In genomic region chr2:138275881-138276280, GRCh38 we compare ENCODE assay signal across 17 cellular contexts.
A peak's percentile ranks its signal among the peaks of the same experiment; 100 is the strongest.
DNase-seq lines count a peak whose midpoint lies in the region; ATAC-seq, FAIRE-seq and TF ChIP-seq lines count a peak whose summit lies in the region.
"Had no signal": no experiment of that assay in that cellular context is flagged by ENCODE, and none has a peak within 500 bp of the region (broad histone marks: within the 10 kb centered on the region; RNA-seq: fewer than 3 reads in every experiment).

No MANE protein-coding gene starts in this region.

- H2AFZ ChIP-seq in HepG2 (ENCODE audit: low read length): no peak overlapping the region

- ATAC-seq in HepG2: peak; percentile 87
- no peak for ATAC-seq in HG02759 (IDR thresholded peaks at IDR 0.05; ENCODE audit: unreplicated experiment)
- ATAC-seq in T-cell (replicated peaks in 1 of 4): no peak
- ATAC-seq: heart right ventricle; natural killer cell; stimulated activated memory B cell treated with anti-CD40 and anti-IgM and Interleukin-4, amounts not matched to agents 10 μg/mL and 1 μg/mL and 100 μg/mL, for 72 hours had no signal

- FAIRE-seq in HepG2 (lab: Jason Lieb, UNC): no peak

- H3K36me3 ChIP-seq in adipocyte (ENCODE audit: control insufficient read depth, insufficient read depth, low read length, severe bottlenecking) (no peaks in the 10 kb centered on the region), HepG2 (replicated peaks in 1 of 2; ENCODE audit: control insufficient read depth in 1 of 2, insufficient read depth in 2 of 2, low read length in 2 of 2) (no peaks in the 10 kb centered on the region)
- H3K36me3 ChIP-seq: heart right ventricle, SJCRH30 had no signal

- H3K27me3 Mint-ChIP-seq in T-cell (no peaks in the 10 kb centered on the region), endothelial cell (ENCODE audit: unreplicated experiment) (no peaks in the 10 kb centered on the region)
- H3K27me3 Mint-ChIP-seq: CD4-positive, CD25-positive, alpha-beta regulatory T cell; stimulated activated memory B cell treated with anti-CD40 and anti-IgM and Interleukin-4, amounts not matched to agents 10 μg/mL and 1 μg/mL and 100 μg/mL, for 72 hours had no signal

- H3K4me1 ChIP-seq in adipocyte (ENCODE audit: control insufficient read depth, insufficient read depth, low read length) (peaks cover 34% of the 10 kb centered on the region), HepG2 (ENCODE audit: insufficient read depth, low read length) (peaks cover 70% of the 10 kb centered on the region)
- H3K4me1 ChIP-seq: heart right ventricle, SJCRH30 had no signal

- CTCF ChIA-PET in HepG2 (lab: Yijun Ruan, JAX; ENCODE audit: low intra/inter-chr PET ratio, low total read pairs) (no interaction called here), T-cell (lab: Charles Lee) (interaction anchor here in 1 of 2 donors (0.8 kb wide), 1 partner anchor 586 kb away, joined by 3 read pairs; no protein-coding TSS in a partner anchor)

- in situ Hi-C loops in HepG2 (cut with HindIII; ENCODE audit: extremely low pct_ligation_motif_present, low pct_unique_long_range_greater_than_20kb): no loop called here

- peak overlapping the region; percentile 53 for H3K27ac ChIP-seq in HepG2 (ENCODE audit: extremely low read length, insufficient read depth, low read length)
- H3K27ac ChIP-seq: heart right ventricle, SJCRH30 had no signal

- TF ChIP-seq EP300 in HepG2 (IDR thresholded peaks at IDR 0.05; ENCODE audit: low read depth in 2 of 2, low read length in 2 of 2): peak in 1 of 2 experiments; percentile 67; a peak in 2 of 4 replicates
- TF ChIP-seq EP300 in HepG2 (CRISPR knock-in tag; IDR thresholded peaks at IDR 0.05; ENCODE audit: borderline replicate concordance): no peak

- no peak for TF ChIP-seq CTCF in HepG2 (CRISPR knock-in tag; IDR thresholded peaks at IDR 0.05)
- no peak for TF ChIP-seq CTCF in endothelial cell (IDR thresholded peaks at IDR 0.05; ENCODE audit: unreplicated experiment)

- DNase-seq in AG20443 (ENCODE audit: low spot score): peak; percentile 35
- peak; percentile 51 for DNase-seq in LoVo (ENCODE audit: low spot score)
- peak; percentile 47 for DNase-seq in adipocyte (ENCODE audit: low read depth)
- DNase-seq in HepG2 (ENCODE audit: low spot score): peak; percentile 88
- DNase-seq in DMS79 (lab: John Stamatoyannopoulos, UW): no peak
- DNase-seq in T-cell: no peak
- no peak for DNase-seq in endothelial cell (ENCODE audit: low spot score)
- DNase-seq: activated effector memory CD4-positive, alpha-beta T cell treated with anti-CD3 and anti-CD28 coated beads, Interleukin-2, amount 50 U/mL, for 16 hours; CD4-positive, CD25-positive, alpha-beta regulatory T cell; cortex of kidney; heart right ventricle; natural killer cell; NCI-H1694 treated with DMSO at 0.1 percent for 48 hours; SJCRH30; stimulated activated CD4-positive, alpha-beta T cell treated with anti-CD3 and anti-CD28 coated beads, Interleukin-15, amount 100 ng/mL, for 24 hours had no signal

- H3K9me3 Mint-ChIP-seq in T-cell (peaks cover 3 to 12% (median 6%) of the 10 kb centered on the region in 3 donors), endothelial cell (ENCODE audit: unreplicated experiment) (no peaks in the 10 kb centered on the region)
- H3K9me3 Mint-ChIP-seq: stimulated activated memory B cell treated with anti-CD40 and anti-IgM and Interleukin-4, amounts not matched to agents 10 μg/mL and 1 μg/mL and 100 μg/mL, for 72 hours had no signal

- H3K27me3 ChIP-seq in adipocyte (replicated peaks; ENCODE audit: control insufficient read depth, insufficient read depth, low read length): no peaks in the 10 kb centered on the region
- no peaks in the 10 kb centered on the region for H3K27me3 ChIP-seq in HepG2 (ENCODE audit: control insufficient read depth in 1 of 2, insufficient read depth in 2 of 2, low read length in 2 of 2)
- H3K27me3 ChIP-seq: heart right ventricle, SJCRH30 had no signal

- no peak for TF ChIP-seq RAD21 in HepG2 (CRISPR knock-in tag; IDR thresholded peaks at IDR 0.05)

- WGBS in HepG2 (ENCODE audit: low lambda C conversion rate): 4% methylated on average over 4 of the region's 4 CpGs

- H3K4me3 ChIP-seq in adipocyte (ENCODE audit: low read length) (no peak overlapping the region), HepG2 (replicated peaks in 1 of 3; ENCODE audit: insufficient read depth in 1 of 3, low read depth in 2 of 3, low read length in 3 of 3) (peak overlapping the region in 2 of 3 experiments; percentile 23 to 43; a peak in 3 of 6 replicates)
- H3K4me3 ChIP-seq: heart right ventricle, SJCRH30 had no signal

- H3K4me3 Mint-ChIP-seq in T-cell (no peak overlapping the region), endothelial cell (ENCODE audit: unreplicated experiment) (no peak overlapping the region)
- H3K4me3 Mint-ChIP-seq: CD4-positive, CD25-positive, alpha-beta regulatory T cell; natural killer cell; stimulated activated memory B cell treated with anti-CD40 and anti-IgM and Interleukin-4, amounts not matched to agents 10 μg/mL and 1 μg/mL and 100 μg/mL, for 72 hours had no signal

- H3K36me3 Mint-ChIP-seq in T-cell (no peaks in the 10 kb centered on the region), endothelial cell (ENCODE audit: low read depth, unreplicated experiment) (no peaks in the 10 kb centered on the region)
- H3K36me3 Mint-ChIP-seq: CD4-positive, CD25-positive, alpha-beta regulatory T cell; natural killer cell; stimulated activated memory B cell treated with anti-CD40 and anti-IgM and Interleukin-4, amounts not matched to agents 10 μg/mL and 1 μg/mL and 100 μg/mL, for 72 hours had no signal

- H3K9ac ChIP-seq in adipocyte (ENCODE audit: low read length): peak overlapping the region; percentile 72
- H3K9ac ChIP-seq in HepG2 (ENCODE audit: insufficient read depth, low read depth, low read length): no peak overlapping the region

- peak overlapping the region; percentile 77 for H3K4me2 ChIP-seq in HepG2 (ENCODE audit: low read depth, low read length)

- H3K27ac Mint-ChIP-seq in T-cell (no peak overlapping the region), endothelial cell (ENCODE audit: unreplicated experiment) (no peak overlapping the region)
- H3K27ac Mint-ChIP-seq: CD4-positive, CD25-positive, alpha-beta regulatory T cell; natural killer cell; stimulated activated memory B cell treated with anti-CD40 and anti-IgM and Interleukin-4, amounts not matched to agents 10 μg/mL and 1 μg/mL and 100 μg/mL, for 72 hours had no signal

- H3K9me3 ChIP-seq in adipocyte (ENCODE audit: control insufficient read depth, low read length): peaks cover 5% of the 10 kb centered on the region
- H3K9me3 ChIP-seq in HepG2 (ENCODE audit: low read length): no peaks in the 10 kb centered on the region
- H3K9me3 ChIP-seq: heart right ventricle, SJCRH30 had no signal

- BruUV-seq in HepG2 (replicated peaks; lab: Mats Ljungman, UMichigan): no TSS peak

- intact Hi-C loops in HepG2 (cut with micrococcal nuclease; ENCODE audit: unreplicated experiment): loop anchor here (5.0 to 10.0 kb wide), 4 partner anchors 94 to 551 kb away; partner anchors contain the start of gene SPOPL

- POLR2A ChIA-PET in HepG2 (lab: Yijun Ruan, JAX) (interaction anchor here (0.7 to 1.3 kb wide), 4 partner anchors 55 to 312 kb away, joined by 3 to 5 read pairs (median 3); partner anchors contain the start of gene HNMT), T-cell (lab: Charles Lee) (no interaction called here)

- H3K79me2 ChIP-seq in HepG2 (ENCODE audit: insufficient read depth, low read length): no peaks in the 10 kb centered on the region

- H4K20me1 ChIP-seq in HepG2 (ENCODE audit: insufficient read depth, low read length): no peaks in the 10 kb centered on the region

- H3K4me1 Mint-ChIP-seq in T-cell (no peaks in the 10 kb centered on the region), endothelial cell (ENCODE audit: unreplicated experiment) (peaks cover 11% of the 10 kb centered on the region)
- H3K4me1 Mint-ChIP-seq: natural killer cell; stimulated activated memory B cell treated with anti-CD40 and anti-IgM and Interleukin-4, amounts not matched to agents 10 μg/mL and 1 μg/mL and 100 μg/mL, for 72 hours had no signal

- no peak for TF ChIP-seq POLR2A in HepG2 (IDR thresholded peaks at IDR 0.05; ENCODE audit: insufficient read depth in 1 of 2, low read depth in 2 of 2, low read length in 2 of 2)

TF ChIP-seq in HepG2, 621 proteins besides CTCF, POLR2A, EP300 and RAD21 (continues in another document):
- no peak for TF ChIP-seq ZNF136 (CRISPR knock-in tag; IDR thresholded peaks at IDR 0.05; ENCODE audit: low read depth)
- TF ChIP-seq TCF7 (IDR thresholded peaks at IDR 0.05; ENCODE audit: low read depth): 0 out of 2 replicates have a peak, but pooled peaks have one; percentile 9
- TF ChIP-seq SP5 (CRISPR knock-in tag; IDR thresholded peaks at IDR 0.05; ENCODE audit: borderline replicate concordance, low read depth): no peak
- no peak for TF ChIP-seq GABPA (IDR thresholded peaks at IDR 0.05; ENCODE audit: low read depth, low read length)
- peak; percentile 9; the same call in 1 of the 2 replicates for TF ChIP-seq GABPA (CRISPR knock-in tag; IDR thresholded peaks at IDR 0.05; ENCODE audit: low read depth)
- peak; percentile 36; the same call in 1 of the 2 replicates for TF ChIP-seq MAFF (IDR thresholded peaks at IDR 0.05; ENCODE audit: low read depth, low read length)
- TF ChIP-seq CEBPZ (IDR thresholded peaks at IDR 0.05; ENCODE audit: low read length): no peak
- TF ChIP-seq SIX1 (CRISPR knock-in tag; IDR thresholded peaks at IDR 0.05; ENCODE audit: borderline replicate concordance): peak; percentile 75; the same call in 1 of the 2 replicates

Comparison
In these comparisons a context has a peak if more than half of its experiments do, and no peak if none do; other contexts are left out.
1. DNase-seq: peak in AG20443 (single experiment), LoVo (single experiment), adipocyte (single experiment) and HepG2 (single experiment); none in DMS79 (single experiment), T-cell (0 of 34) and endothelial cell (single experiment).